In the genomic region with DNA sequence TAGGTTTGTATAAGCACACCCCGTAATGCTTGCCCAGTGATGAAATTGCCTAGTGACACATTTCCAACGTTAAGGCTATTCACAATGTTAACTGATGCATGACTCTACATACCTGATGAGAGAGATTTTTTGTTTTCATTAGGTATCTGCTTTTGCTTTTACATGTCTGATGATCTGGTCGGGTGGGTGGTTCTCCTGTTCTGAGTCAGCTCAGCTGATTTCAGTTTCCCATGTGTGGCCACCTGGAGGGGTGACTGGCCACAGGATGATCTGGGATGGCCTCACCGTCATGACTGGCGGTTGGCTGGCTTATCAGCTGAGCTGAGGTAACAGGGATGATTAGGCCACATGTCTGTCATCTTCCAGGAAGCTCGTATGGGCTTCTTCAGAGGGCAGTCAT, we compare ENCODE assay signal across 8 cellular contexts. TPM values are rescaled to one million over a fixed set of nuclear protein-coding genes. Genes with fewer than 3 reads are reported as not detected.
DNase-seq lines count a peak whose midpoint lies in the region; ATAC-seq and TF ChIP-seq lines count a peak whose summit lies in the region.

No MANE protein-coding gene starts in this region.

- H3K27ac ChIP-seq in neural progenitor cell = no peak overlapping the region
- no peak overlapping the region for H3K27ac ChIP-seq in right lobe of liver

- TF ChIP-seq CTCF in neural progenitor cell (IDR thresholded peaks at IDR 0.05) = no peak
- TF ChIP-seq CTCF in right lobe of liver (IDR thresholded peaks at IDR 0.05) = no peak

- H3K4me1 ChIP-seq in neural progenitor cell (no peaks in the 10 kb centered on the region), right lobe of liver (no peaks in the 10 kb centered on the region)

- no peaks in the 10 kb centered on the region for H3F3A ChIP-seq in neural progenitor cell (ENCODE audit: low read depth)

- no peak overlapping the region for H3K9ac ChIP-seq in neural progenitor cell

- ATAC-seq in GM18909 (IDR thresholded peaks at IDR 0.05; ENCODE audit: poor library complexity, unreplicated experiment) (peak; percentile 98), HG02642 (IDR thresholded peaks at IDR 0.05; ENCODE audit: poor library complexity, unreplicated experiment) (peak; percentile 96), right lobe of liver (no peak)

- H3K36me3 Mint-ChIP-seq in neural progenitor cell = peaks cover 2% of the 10 kb centered on the region

- H3K4me2 ChIP-seq in neural progenitor cell = no peak overlapping the region

- no peaks in the 10 kb centered on the region for H3K9me3 Mint-ChIP-seq in neural progenitor cell

- H3K27me3 Mint-ChIP-seq in neural progenitor cell (ENCODE audit: insufficient read depth, low read depth) = no peaks in the 10 kb centered on the region

- TF ChIP-seq POLR2A in right lobe of liver (IDR thresholded peaks at IDR 0.05) = no peak

- intact Hi-C loops in right lobe of liver (cut with DNase I) = no loop called here

- peak; percentile 87 for DNase-seq in OCI-M1 (lab: John Stamatoyannopoulos, UW)
- no peak for DNase-seq in neural progenitor cell (ENCODE audit: low spot score)
- DNase-seq in right lobe of liver = no peak
- DNase-seq in NOMO-1 (lab: John Stamatoyannopoulos, UW; ENCODE audit: unreplicated experiment in 2 of 2) = no peak
- no peak for DNase-seq in GM03348 (ENCODE audit: low spot score)
- DNase-seq in cortex of kidney (lab: John Stamatoyannopoulos, UW) = no peak

- H3K9me3 ChIP-seq in neural progenitor cell (ENCODE audit: low read depth) (no peaks in the 10 kb centered on the region), right lobe of liver (no peaks in the 10 kb centered on the region)

- H3K79me2 ChIP-seq in neural progenitor cell (ENCODE audit: low read depth) = no peaks in the 10 kb centered on the region

- peaks cover 8% of the 10 kb centered on the region for H3K4me1 Mint-ChIP-seq in neural progenitor cell

- H2AFZ ChIP-seq in neural progenitor cell (replicated peaks) = no peak overlapping the region

- H3K4me3 Mint-ChIP-seq in neural progenitor cell = no peak overlapping the region

- peak overlapping the region; percentile 69 for H3K27ac Mint-ChIP-seq in neural progenitor cell

- H3K27me3 ChIP-seq in neural progenitor cell = no peaks in the 10 kb centered on the region
- H3K27me3 ChIP-seq in right lobe of liver = no peaks in the 10 kb centered on the region

- WGBS in right lobe of liver (ENCODE audit: insufficient coverage, low coverage, low lambda C conversion rate, missing lambda C conversion rate) = 82% methylated on average over 3 of the region's 6 CpGs

- H3K4me3 ChIP-seq in neural progenitor cell (no peak overlapping the region), right lobe of liver (no peak overlapping the region)

- no peaks in the 10 kb centered on the region for H4K20me1 ChIP-seq in neural progenitor cell (ENCODE audit: low read depth)

- H3K36me3 ChIP-seq in neural progenitor cell = no peaks in the 10 kb centered on the region
- no peaks in the 10 kb centered on the region for H3K36me3 ChIP-seq in right lobe of liver

RNA-seq across cellular contexts. Expression of a gene that starts 33.8 kb away (rescaled TPM):
- total RNA-seq in neural progenitor cell (ENCODE audit: low replicate concordance) (9.7 and 10.4 TPM in 2 replicates), right lobe of liver (10 to 100 TPM in 5 of 6 experiments, 1 to 10 TPM in 1; 9.6 to 22.9 (median 18.5) TPM)

Comparison
In these comparisons a context has a peak if more than half of its experiments do, and no peak if none do; other contexts are left out.
1. ATAC-seq: peak in GM18909 (single experiment) and HG02642 (single experiment); none in right lobe of liver (0 of 4).